In the genomic region with DNA sequence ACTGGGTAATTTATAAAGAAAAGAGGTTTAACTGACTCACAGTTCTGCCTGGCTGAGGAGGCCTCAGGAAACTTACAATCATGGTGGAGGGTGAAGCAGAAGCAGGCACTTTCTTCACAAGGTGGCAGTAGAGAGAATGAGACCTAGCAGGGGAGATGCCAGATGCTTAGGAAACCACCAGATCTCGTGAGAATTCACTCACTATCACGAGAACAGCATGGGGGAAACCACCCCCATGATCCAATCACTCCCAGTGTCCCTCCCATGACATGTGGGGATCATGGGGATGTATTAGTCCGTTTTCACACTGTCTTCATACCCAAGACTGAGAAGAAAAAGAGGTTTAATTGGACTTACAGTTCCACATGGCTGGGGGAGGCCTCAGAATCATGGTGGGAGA, we compare ENCODE assay signal across 8 cellular contexts. TPM values are rescaled to one million over a fixed set of nuclear protein-coding genes. Genes with fewer than 3 reads are reported as not detected.
DNase-seq lines count a peak whose midpoint lies in the region; ATAC-seq and TF ChIP-seq lines count a peak whose summit lies in the region.
"Not testable (repeated sequence)": the region's sequence is repeated elsewhere in the genome, so short reads cannot be mapped to it uniquely, and the experiment has no call there.

No MANE protein-coding gene starts in this region.

- not testable (repeated sequence) for H3K27me3 Mint-ChIP-seq in CD14-positive monocyte (ENCODE audit: low read depth in 3 of 3); T-helper 17 cell; activated naive CD8-positive, alpha-beta T cell treated with anti-CD3 and anti-CD28 coated beads, Interleukin-2, amount 50 U/mL, for 24 hours

- not testable (repeated sequence) for H3K4me3 Mint-ChIP-seq in CD14-positive monocyte; T-helper 17 cell; activated naive CD8-positive, alpha-beta T cell treated with anti-CD3 and anti-CD28 coated beads, Interleukin-2, amount 50 U/mL, for 24 hours

- H4K8ac ChIP-seq in mesenchymal stem cell (ENCODE audit: low read length) = not testable (repeated sequence)

- intact Hi-C loops in CD14-positive monocyte (cut with micrococcal nuclease) = loop anchor here (5.0 to 10.0 kb wide), 2 partner anchors 70 to 73 kb away; no protein-coding TSS in a partner anchor

- not testable (repeated sequence) for H2BK12ac ChIP-seq in mesenchymal stem cell (ENCODE audit: low read length in 2 of 2)

- H3K4ac ChIP-seq in mesenchymal stem cell (ENCODE audit: low read depth in 1 of 2, low read length in 2 of 2) = not testable (repeated sequence)

- not testable (repeated sequence) for H3K4me2 ChIP-seq in mesenchymal stem cell (ENCODE audit: low read length, poor library complexity, severe bottlenecking)

- H3K14ac ChIP-seq in mesenchymal stem cell (ENCODE audit: low read length in 2 of 2) = not testable (repeated sequence)

- not testable (repeated sequence) for H2AFZ ChIP-seq in mesenchymal stem cell (ENCODE audit: low read depth, low read length)

- H4K91ac ChIP-seq in mesenchymal stem cell (ENCODE audit: low read length) = not testable (repeated sequence)

- H2BK120ac ChIP-seq in mesenchymal stem cell (ENCODE audit: low read depth, low read length) = not testable (repeated sequence)

- not testable (repeated sequence) for H3K79me1 ChIP-seq in mesenchymal stem cell (replicated peaks; ENCODE audit: low read length, poor library complexity, severe bottlenecking)

- H3K9me3 ChIP-seq in T-helper 17 cell (ENCODE audit: control insufficient read depth, low read length, poor library complexity, severe bottlenecking); mesenchymal stem cell (ENCODE audit: control insufficient read depth, low read length): not testable (repeated sequence)

- H2AK5ac ChIP-seq in mesenchymal stem cell (ENCODE audit: low read length, severe bottlenecking) = not testable (repeated sequence)

- DNase-seq in CD14-positive monocyte (ENCODE audit: low spot score); T-helper 17 cell: not testable (repeated sequence)
- peak; percentile 75 for DNase-seq in HCEC 1CT
- DNase-seq in NCI-H345 (lab: John Stamatoyannopoulos, UW) = peak; percentile 24
- DNase-seq in activated naive CD8-positive, alpha-beta T cell treated with anti-CD3 and anti-CD28 coated beads, Interleukin-2, amount 50 U/mL, for 24 hours = peak; percentile 36
- peak; percentile 86 for DNase-seq in fibroblast of mammary gland (ENCODE audit: low read depth)
- peak; percentile 78 for DNase-seq in mesenchymal stem cell
- peak in 2 of 3 experiments; percentile 19 for DNase-seq in stimulated activated CD4-positive, alpha-beta T cell treated with anti-CD3 and anti-CD28 coated beads, TNF-alpha, amount 100 ng/mL, for 24 hours (ENCODE audit: low read depth in 3 of 3)

- H3K18ac ChIP-seq in mesenchymal stem cell (ENCODE audit: low read depth in 1 of 2, low read length in 2 of 2) = not testable (repeated sequence)

- not testable (repeated sequence) for H3K23ac ChIP-seq in mesenchymal stem cell (ENCODE audit: low read length in 2 of 2)

- not testable (repeated sequence) for H2BK15ac ChIP-seq in mesenchymal stem cell (ENCODE audit: low read depth, poor library complexity, severe bottlenecking)

- H3K9ac ChIP-seq in mesenchymal stem cell (ENCODE audit: low read length) = peak overlapping the region; percentile 29

- peaks cover 2 to 10% of the 10 kb centered on the region in 2 donors for H3K36me3 Mint-ChIP-seq in CD14-positive monocyte
- H3K36me3 Mint-ChIP-seq in T-helper 17 cell (ENCODE audit: low read depth); activated naive CD8-positive, alpha-beta T cell treated with anti-CD3 and anti-CD28 coated beads, Interleukin-2, amount 50 U/mL, for 24 hours (ENCODE audit: low read depth): not testable (repeated sequence)

- peak overlapping the region in 4 of 7 donors; percentile 3 to 88 (median 55) for H3K27ac Mint-ChIP-seq in CD14-positive monocyte
- H3K27ac Mint-ChIP-seq in T-helper 17 cell = not testable (repeated sequence)
- peak overlapping the region; percentile 75 for H3K27ac Mint-ChIP-seq in activated naive CD8-positive, alpha-beta T cell treated with anti-CD3 and anti-CD28 coated beads, Interleukin-2, amount 50 U/mL, for 24 hours

- not testable (repeated sequence) for H3K4me3 ChIP-seq in fibroblast of mammary gland (ENCODE audit: control insufficient read depth, low read depth, low read length); mesenchymal stem cell (ENCODE audit: insufficient read depth in 1 of 2, low read depth in 1 of 2, low read length in 2 of 2)

- 33% methylated on average over 2 of the region's 3 CpGs for WGBS in mesenchymal stem cell

- not testable (repeated sequence) for H3K4me1 ChIP-seq in mesenchymal stem cell (ENCODE audit: control insufficient read depth, insufficient read depth, low read depth, low read length)

- H2BK5ac ChIP-seq in mesenchymal stem cell (ENCODE audit: low read depth, low read length, poor library complexity, severe bottlenecking) = not testable (repeated sequence)

- H3K36me3 ChIP-seq in mesenchymal stem cell (ENCODE audit: control insufficient read depth in 1 of 2, insufficient read depth in 2 of 2, low read depth in 1 of 2, low read length in 2 of 2) = not testable (repeated sequence)

- H3K4me1 Mint-ChIP-seq in CD14-positive monocyte = peaks cover 11% of the 10 kb centered on the region
- peaks cover 13% of the 10 kb centered on the region for H3K4me1 Mint-ChIP-seq in T-helper 17 cell
- H3K4me1 Mint-ChIP-seq in activated naive CD8-positive, alpha-beta T cell treated with anti-CD3 and anti-CD28 coated beads, Interleukin-2, amount 50 U/mL, for 24 hours = peaks cover 17% of the 10 kb centered on the region

- H3K9me3 Mint-ChIP-seq in CD14-positive monocyte = peaks cover 13 to 29% (median 24%) of the 10 kb centered on the region in 7 donors
- peaks cover 12% of the 10 kb centered on the region for H3K9me3 Mint-ChIP-seq in activated naive CD8-positive, alpha-beta T cell treated with anti-CD3 and anti-CD28 coated beads, Interleukin-2, amount 50 U/mL, for 24 hours

- TF ChIP-seq CTCF in CD14-positive monocyte (IDR thresholded peaks at IDR 0.05) (peak; percentile 31), fibroblast of mammary gland (conservative IDR thresholded peaks at IDR 0.05; ENCODE audit: control insufficient read depth, insufficient read depth, low read depth, low read length) (peak; percentile 51)

- not testable (repeated sequence) for H3K27ac ChIP-seq in mesenchymal stem cell (ENCODE audit: low read length, poor library complexity, severe bottlenecking)

- H3K27me3 ChIP-seq in mesenchymal stem cell (ENCODE audit: control insufficient read depth in 1 of 2, insufficient read depth in 1 of 2, low read length in 2 of 2) = not testable (repeated sequence)

- ATAC-seq in T-helper 17 cell = peak; percentile 51
- peak; percentile 29 for ATAC-seq in activated naive CD8-positive, alpha-beta T cell treated with anti-CD3 and anti-CD28 coated beads, Interleukin-2, amount 50 U/mL, for 24 hours

RNA-seq across cellular contexts. Expression of gene MUC5B, which starts 41.6 kb away (rescaled TPM):
- not detected for polyA plus RNA-seq in CD14-positive monocyte
- not detected for total RNA-seq in T-helper 17 cell
- polyA plus RNA-seq in mesenchymal stem cell (2013, experiment 1 of 2) = not detected
- polyA plus RNA-seq in mesenchymal stem cell (2013, experiment 2 of 2) = not detected

RNA-seq across cellular contexts. Expression of gene TOLLIP, which starts 45.0 kb away (rescaled TPM):
- polyA plus RNA-seq in CD14-positive monocyte = 10 to 100 TPM; 67.9 to 71.7 TPM
- 10 to 100 TPM; 40.2 to 56.3 TPM for total RNA-seq in T-helper 17 cell
- 28.5 TPM for polyA plus RNA-seq in mesenchymal stem cell (2013, experiment 1 of 2)
- polyA plus RNA-seq in mesenchymal stem cell (2013, experiment 2 of 2) = 29.7 TPM
